ENCODE assay signal across 14 cellular contexts in the genomic region with DNA sequence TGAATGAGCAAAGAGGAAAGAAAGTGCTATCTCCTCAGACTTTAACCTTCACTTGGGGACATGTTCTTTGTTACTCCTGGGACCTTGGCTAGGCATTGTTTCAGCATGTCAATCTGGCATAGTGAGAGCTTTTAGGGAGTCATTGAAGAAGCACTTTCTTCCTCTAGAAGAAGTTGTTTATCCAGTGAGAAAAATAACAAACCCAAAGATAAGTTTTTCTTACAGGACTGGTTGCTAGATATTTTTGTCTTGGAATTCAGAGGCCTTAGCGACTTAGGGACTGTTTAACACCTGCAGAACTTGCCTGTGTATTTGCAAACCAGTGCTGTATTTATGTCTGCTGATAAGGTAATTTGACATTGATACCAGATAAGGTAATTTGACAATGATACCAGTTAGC.
"Had no signal": no experiment of that assay in that cellular context is flagged by ENCODE, and none has a peak within 500 bp of the region (broad histone marks: within the 10 kb centered on the region; RNA-seq: fewer than 3 reads in every experiment).

No MANE protein-coding gene starts in this region.

- H2AFZ ChIP-seq: parathyroid adenoma had no signal

- H3K9me3 Mint-ChIP-seq: activated naive CD4-positive, alpha-beta T cell treated with anti-CD3 and anti-CD28 coated beads, Interleukin-2, amount 50 U/mL, for 24 hours; naive B cell had no signal

- H3K4me1 Mint-ChIP-seq: naive B cell had no signal

- H3K4me3 ChIP-seq: esophagus squamous epithelium, heart left ventricle, left lung, SJCRH30, tibial nerve had no signal

- ATAC-seq: foreskin keratinocyte, left lung had no signal

- DNase-seq: activated CD8-positive, alpha-beta memory T cell treated with anti-CD3 and anti-CD28 coated beads for 24 hours; activated effector memory CD4-positive, alpha-beta T cell treated with Interleukin-2 at 50 U/mL for 16 hours; amygdala; esophagus squamous epithelium; foreskin keratinocyte; heart left ventricle; islet precursor cell; left lung; naive B cell; retina; SJCRH30 had no signal

- H3K4me1 ChIP-seq: esophagus squamous epithelium, foreskin keratinocyte, left lung, parathyroid adenoma, tibial nerve had no signal

- H3K27ac ChIP-seq: esophagus squamous epithelium, foreskin keratinocyte, heart left ventricle, left lung, parathyroid adenoma, SJCRH30, tibial nerve had no signal

- H3K27me3 Mint-ChIP-seq: activated naive CD4-positive, alpha-beta T cell treated with anti-CD3 and anti-CD28 coated beads, Interleukin-2, amount 50 U/mL, for 24 hours; naive B cell had no signal

- H3K4me3 Mint-ChIP-seq: activated naive CD4-positive, alpha-beta T cell treated with anti-CD3 and anti-CD28 coated beads, Interleukin-2, amount 50 U/mL, for 24 hours; naive B cell had no signal

- H3K27me3 ChIP-seq: esophagus squamous epithelium, foreskin keratinocyte, heart left ventricle, left lung, SJCRH30, tibial nerve had no signal
